ENCODE assay signal across 25 cellular contexts in the genomic region with DNA sequence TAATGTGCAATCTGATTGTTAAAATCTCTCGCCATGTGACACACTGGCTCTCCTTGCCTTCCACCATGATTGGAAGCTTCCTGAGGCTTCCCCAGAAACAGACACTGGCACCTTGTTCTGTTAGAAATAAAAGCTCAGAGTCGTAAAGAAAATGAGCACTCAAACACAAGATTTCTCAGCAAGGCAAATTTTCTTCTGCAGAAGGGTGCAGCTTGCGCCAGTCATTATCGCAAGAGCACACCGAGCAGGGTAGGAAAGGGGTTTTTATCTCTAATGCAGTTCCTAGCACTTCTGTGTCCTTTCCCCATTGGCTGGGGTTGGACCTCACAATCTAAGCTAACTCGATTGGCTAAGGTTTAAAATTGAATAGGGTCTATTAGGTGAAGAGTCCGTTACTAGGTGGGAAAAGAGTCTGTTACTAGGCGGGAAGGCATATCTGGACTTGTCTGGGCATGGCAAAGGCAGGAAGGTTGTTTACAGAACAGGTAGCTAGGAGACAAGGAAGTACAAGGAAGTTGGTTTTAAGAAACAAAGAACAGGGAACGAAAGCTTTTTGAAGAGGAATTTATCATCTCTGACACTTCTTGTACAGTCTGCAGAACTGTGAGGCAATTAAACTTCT.
A peak's percentile ranks its signal among the peaks of the same experiment; 100 is the strongest.
DNase-seq lines count a peak whose midpoint lies in the region; ATAC-seq and TF ChIP-seq lines count a peak whose summit lies in the region.
"Had no signal": no experiment of that assay in that cellular context is flagged by ENCODE, and none has a peak within 500 bp of the region (broad histone marks: within the 10 kb centered on the region; RNA-seq: fewer than 3 reads in every experiment).

No MANE protein-coding gene starts in this region.

- no peak overlapping the region for H3K4ac ChIP-seq in mesendoderm (ENCODE audit: low read depth, low read length)

- no peaks in the 10 kb centered on the region for H4K20me1 ChIP-seq in HCT116 (ENCODE audit: insufficient read depth)

- no TSS peak for BruUV-seq in HCT116 (replicated peaks; lab: Mats Ljungman, UMichigan)

- DNase-seq in CD8-positive, alpha-beta T cell: no peak
- no peak for DNase-seq in HCT116 (ENCODE audit: low read depth, low spot score)
- DNase-seq in amniotic epithelial cell (ENCODE audit: low read depth): peak; percentile 19
- peak; percentile 48 for DNase-seq in mesendoderm
- no peak for DNase-seq in T-cell
- DNase-seq in omental fat pad (ENCODE audit: low spot score): no peak
- no peak for DNase-seq in HPDE6-E6E7 (ENCODE audit: extremely low spot score)
- DNase-seq: activated CD4-positive, alpha-beta T cell treated with anti-CD3 and anti-CD28 coated beads, Interleukin-2, amount 10 ng/mL, durations not matched to agents 7 days and 5 days; C1 segment of cervical spinal cord; central memory CD4-positive, alpha-beta T cell; glutamatergic neuron; Karpas-422; kidney glomerular epithelial cell; NCI-H1048; NCI-H1694 treated with DMSO at 0.1 percent for 48 hours; NCI-H526 treated with DMSO at 0.1 percent for 48 hours; nucleus accumbens; RPMI8226; stimulated activated CD4-positive, alpha-beta T cell treated with anti-CD3 and anti-CD28 coated beads, Interleukin-1b, Interleukin-23, amount 100 ng/mL, for 48 hours; WERI-Rb-1 had no signal

- no peak for TF ChIP-seq POLR2A in HCT116 (IDR thresholded peaks at IDR 0.05; ENCODE audit: borderline replicate concordance, extremely low read depth, insufficient read depth, insufficient read length)

- no peak overlapping the region for H3K27ac ChIP-seq in CD8-positive, alpha-beta T cell (ENCODE audit: low read depth, low read length)
- H3K27ac ChIP-seq in HCT116 (ENCODE audit: low read depth, low read length): no peak overlapping the region
- H3K27ac ChIP-seq in mesendoderm (ENCODE audit: low read depth, low read length): no peak overlapping the region
- H3K27ac ChIP-seq: skin epidermis, WERI-Rb-1 had no signal

- no peak overlapping the region for H3K4me3 Mint-ChIP-seq in CD8-positive, alpha-beta T cell
- no peak overlapping the region for H3K4me3 Mint-ChIP-seq in T-cell
- H3K4me3 Mint-ChIP-seq: activated CD4-positive, alpha-beta T cell treated with anti-CD3 and anti-CD28 coated beads, Interleukin-2, amount 10 ng/mL, durations not matched to agents 7 days and 5 days; activated T-helper 1 cell treated with anti-CD3 and anti-CD28 coated beads, Interleukin-12 subunit alpha, Interleukin-12 subunit beta, Interleukin-2, Interleukin-4 antibody, amounts not matched to agents 30 ng/mL and 10 ng/mL and 1 ng/mL, durations not matched to agents 14 hours and 24 hours and 36 hours; dendritic cell treated with granulocyte-macrophage colony-stimulating factor and Interleukin-4, amounts not matched to agents 40 ng/mL and 50 ng/mL, for 4 days had no signal

- no CpG with 5 or more reads among the region's 9 CpGs for WGBS in mesendoderm (ENCODE audit: extremely low coverage, insufficient coverage, low lambda C conversion rate)

- ATAC-seq in CD8-positive, alpha-beta T cell: no peak
- ATAC-seq in HCT116 (no peak), T-cell (replicated peaks in 1 of 4) (no peak), omental fat pad (ENCODE audit: low FRiP score) (no peak)
- ATAC-seq: activated naive CD4-positive, alpha-beta T cell treated with anti-CD3 and anti-CD28 coated beads, Interleukin-2, amount 50 U/mL, for 72 hours had no signal

- H3K79me2 ChIP-seq in HCT116 (ENCODE audit: insufficient read depth, low read length) (no peaks in the 10 kb centered on the region), mesendoderm (ENCODE audit: control insufficient read depth, insufficient read depth, low read length) (no peaks in the 10 kb centered on the region)

- RAD21 ChIA-PET in HCT116 (lab: Charles Lee; ENCODE audit: low non-redundant PET in 1 of 2, low total read pairs in 2 of 2, uncharacterized antibody in 2 of 2, unreplicated experiment in 2 of 2): no interaction called here

- no peak overlapping the region for H2BK120ac ChIP-seq in mesendoderm (ENCODE audit: low read depth, low read length)

- POLR2A ChIA-PET in CD8-positive, alpha-beta T cell (lab: Charles Lee): interaction anchor here (0.7 kb wide), 1 partner anchor 242 kb away, joined by 3 read pairs; no protein-coding TSS in a partner anchor
- POLR2A ChIA-PET in HCT116 (lab: Charles Lee) (no interaction called here), T-cell (lab: Charles Lee) (no interaction called here)

- H3K9me3 Mint-ChIP-seq in CD8-positive, alpha-beta T cell: peaks cover 18% of the 10 kb centered on the region
- peaks cover 8 to 19% (median 13%) of the 10 kb centered on the region in 3 donors for H3K9me3 Mint-ChIP-seq in T-cell

- no peak overlapping the region for H3K4me2 ChIP-seq in HCT116 (ENCODE audit: low read length)
- no peak overlapping the region for H3K4me2 ChIP-seq in mesendoderm (ENCODE audit: low read length)

- H3K18ac ChIP-seq in mesendoderm (ENCODE audit: low read length): no peak overlapping the region

- no peak overlapping the region for H4K8ac ChIP-seq in mesendoderm (ENCODE audit: low read depth, low read length)

- intact Hi-C loops in CD8-positive, alpha-beta T cell (cut with DNase I, micrococcal nuclease): no loop called here
- intact Hi-C loops in HCT116 (cut with micrococcal nuclease): no loop called here

- no peak overlapping the region for H3K4me3 ChIP-seq in CD8-positive, alpha-beta T cell (ENCODE audit: low read depth, low read length)
- H3K4me3 ChIP-seq in HCT116 (replicated peaks in 1 of 2; ENCODE audit: low read depth in 1 of 2, low read length in 2 of 2) (no peak overlapping the region), mesendoderm (ENCODE audit: low read length) (peak overlapping the region; percentile 11)
- H3K4me3 ChIP-seq: lung, skin epidermis had no signal

- no peaks in the 10 kb centered on the region for H3K27me3 ChIP-seq in CD8-positive, alpha-beta T cell (ENCODE audit: insufficient read depth, low read length)
- no peaks in the 10 kb centered on the region for H3K27me3 ChIP-seq in HCT116 (ENCODE audit: insufficient read depth, low read length)
- H3K27me3 ChIP-seq in mesendoderm (ENCODE audit: insufficient read depth, low read length, poor library complexity): no peaks in the 10 kb centered on the region

- H4K5ac ChIP-seq in mesendoderm (ENCODE audit: low read length): no peak overlapping the region

- H3K4me1 ChIP-seq in CD8-positive, alpha-beta T cell (ENCODE audit: insufficient read depth, low read length): peaks cover 5% of the 10 kb centered on the region
- no peaks in the 10 kb centered on the region for H3K4me1 ChIP-seq in HCT116 (ENCODE audit: control insufficient read depth in 1 of 2, insufficient read depth in 2 of 2, low read length in 2 of 2)
- H3K4me1 ChIP-seq in mesendoderm (ENCODE audit: control insufficient read depth, low read depth, low read length): peaks cover 2% of the 10 kb centered on the region

- TF ChIP-seq RAD21 in HCT116 (IDR thresholded peaks at IDR 0.05; ENCODE audit: low read depth): no peak

- no peak overlapping the region for H3K9ac ChIP-seq in HCT116 (ENCODE audit: low read length)
- no peak overlapping the region for H3K9ac ChIP-seq in mesendoderm (ENCODE audit: low read length)

- H2BK5ac ChIP-seq in mesendoderm (ENCODE audit: low read length): no peak overlapping the region

- H3K23ac ChIP-seq in mesendoderm (ENCODE audit: low read length): no peak overlapping the region

- H3K27ac Mint-ChIP-seq in CD8-positive, alpha-beta T cell: peak overlapping the region; percentile 1
- no peak overlapping the region for H3K27ac Mint-ChIP-seq in T-cell
- H3K27ac Mint-ChIP-seq: activated CD4-positive, alpha-beta T cell treated with anti-CD3 and anti-CD28 coated beads, Interleukin-2, amount 10 ng/mL, durations not matched to agents 7 days and 5 days; activated T-helper 1 cell treated with anti-CD3 and anti-CD28 coated beads, Interleukin-12 subunit alpha, Interleukin-12 subunit beta, Interleukin-2, Interleukin-4 antibody, amounts not matched to agents 30 ng/mL and 10 ng/mL and 1 ng/mL, durations not matched to agents 14 hours and 24 hours and 36 hours; dendritic cell treated with granulocyte-macrophage colony-stimulating factor and Interleukin-4, amounts not matched to agents 40 ng/mL and 50 ng/mL, for 4 days had no signal

- TF ChIP-seq CTCF in CD8-positive, alpha-beta T cell (IDR thresholded peaks at IDR 0.05): no peak
- TF ChIP-seq CTCF in HCT116 (IDR thresholded peaks at IDR 0.05 in 2 of 3, conservative IDR thresholded peaks at IDR 0.05 in 1 of 3; ENCODE audit: borderline replicate concordance in 1 of 3, insufficient read depth in 1 of 3, low read depth in 2 of 3, low read length in 2 of 3): no peak
- no peak for TF ChIP-seq CTCF in omental fat pad (IDR thresholded peaks at IDR 0.05)

- no peaks in the 10 kb centered on the region for H3K79me1 ChIP-seq in mesendoderm (ENCODE audit: low read length)

- CTCF ChIA-PET in CD8-positive, alpha-beta T cell (lab: Charles Lee): no interaction called here
- CTCF ChIA-PET in HCT116 (lab: Charles Lee) (no interaction called here), T-cell (lab: Charles Lee) (no interaction called here)

- no peaks in the 10 kb centered on the region for H3K27me3 Mint-ChIP-seq in CD8-positive, alpha-beta T cell (ENCODE audit: low read depth)
- no peaks in the 10 kb centered on the region for H3K27me3 Mint-ChIP-seq in T-cell
- H3K27me3 Mint-ChIP-seq: activated CD4-positive, alpha-beta T cell treated with anti-CD3 and anti-CD28 coated beads, Interleukin-2, amount 10 ng/mL, durations not matched to agents 7 days and 5 days; dendritic cell treated with granulocyte-macrophage colony-stimulating factor and Interleukin-4, amounts not matched to agents 40 ng/mL and 50 ng/mL, for 4 days had no signal

- H3K36me3 ChIP-seq in CD8-positive, alpha-beta T cell (ENCODE audit: insufficient read depth, low read length): no peaks in the 10 kb centered on the region
- no peaks in the 10 kb centered on the region for H3K36me3 ChIP-seq in HCT116 (ENCODE audit: control insufficient read depth in 1 of 2, insufficient read depth in 2 of 2, low read length in 2 of 2)
- no peaks in the 10 kb centered on the region for H3K36me3 ChIP-seq in mesendoderm (ENCODE audit: control insufficient read depth, insufficient read depth, low read length)
- H3K36me3 ChIP-seq: WERI-Rb-1 had no signal

- H3K56ac ChIP-seq in mesendoderm (ENCODE audit: low read length): no peak overlapping the region

- H3K4me1 Mint-ChIP-seq in CD8-positive, alpha-beta T cell (ENCODE audit: low read depth): peaks cover 11% of the 10 kb centered on the region
- peaks cover 5 to 6% (median 6%) of the 10 kb centered on the region in 3 donors for H3K4me1 Mint-ChIP-seq in T-cell

- no peak overlapping the region for H2BK15ac ChIP-seq in mesendoderm (replicated peaks; ENCODE audit: low read depth)

- H2AFZ ChIP-seq in HCT116 (ENCODE audit: low read depth, low read length, poor library complexity, severe bottlenecking): no peak overlapping the region

- peaks cover 25% of the 10 kb centered on the region for H3K36me3 Mint-ChIP-seq in CD8-positive, alpha-beta T cell
- H3K36me3 Mint-ChIP-seq in T-cell: peaks cover 17% of the 10 kb centered on the region

- H3K9me2 ChIP-seq in HCT116 (ENCODE audit: insufficient read depth): no peaks in the 10 kb centered on the region

- H3K9me3 ChIP-seq in CD8-positive, alpha-beta T cell (ENCODE audit: low read length): peaks cover 15% of the 10 kb centered on the region
- peaks cover 0 to 6% of the 10 kb centered on the region in 2 experiments; a peak in 1 of 4 replicates for H3K9me3 ChIP-seq in HCT116 (ENCODE audit: control insufficient read depth in 1 of 2, insufficient read depth in 1 of 2, low read depth in 1 of 2, low read length in 2 of 2)

- no peak overlapping the region for H2AK5ac ChIP-seq in mesendoderm (ENCODE audit: low read length)

Comparison
In these comparisons a context has a peak if more than half of its experiments do, and no peak if none do; other contexts are left out.
1. DNase-seq: peak in amniotic epithelial cell (single experiment) and mesendoderm (single experiment); none in CD8-positive, alpha-beta T cell (0 of 7), HCT116 (single experiment), T-cell (0 of 34), omental fat pad (single experiment) and HPDE6-E6E7 (single experiment).